In genomic region chr3:23489338-23490158, GRCh38 we compare ENCODE assay signal across 1 cellular context.
TF ChIP-seq lines count a peak whose summit lies in the region.

No MANE protein-coding gene starts in this region.

TF ChIP-seq in SK-N-SH treated with all-trans-retinoic acid at 6 μM for 48 hours, 23 proteins besides CTCF, POLR2A, EP300 and RAD21 (continued from another document):
- TF ChIP-seq PATZ1 (CRISPR knock-in tag; IDR thresholded peaks at IDR 0.05; ENCODE audit: borderline replicate concordance): no peak
- no peak for TF ChIP-seq RARB (CRISPR knock-in tag; IDR thresholded peaks at IDR 0.05)
- no peak for TF ChIP-seq SNAI2 (CRISPR knock-in tag; IDR thresholded peaks at IDR 0.05)
- TF ChIP-seq ZNF565 (CRISPR knock-in tag; conservative IDR thresholded peaks at IDR 0.05; ENCODE audit: low read depth): no peak
